In genomic region chr20:45813006-45813340, GRCh38 we compare ENCODE assay signal across 8 cellular contexts. TPM values are rescaled to one million over a fixed set of nuclear protein-coding genes. Genes with fewer than 3 reads are reported as not detected.
DNase-seq lines count a peak whose midpoint lies in the region; ATAC-seq and TF ChIP-seq lines count a peak whose summit lies in the region.

No MANE protein-coding gene starts in this region.

- H3K4me1 ChIP-seq in vagina: peaks cover 13% of the 10 kb centered on the region

- peaks cover 53% of the 10 kb centered on the region for H3K36me3 Mint-ChIP-seq in stimulated activated naive CD8-positive, alpha-beta T cell treated with anti-CD3 and anti-CD28 coated beads, Interleukin-15, Interleukin-2, amounts not matched to agents 100 ng/mL and 50 ng/mL, for 24 hours (ENCODE audit: low read depth)
- H3K36me3 Mint-ChIP-seq in mesothelial cell of epicardium: peaks cover 23% of the 10 kb centered on the region

- no peak overlapping the region for H3K27ac ChIP-seq in vagina

- no peak for TF ChIP-seq CTCF in astrocyte of the cerebellum (IDR thresholded peaks at IDR 0.05; ENCODE audit: low read depth, low read length, missing control alignments)
- TF ChIP-seq CTCF in mesothelial cell of epicardium (IDR thresholded peaks at IDR 0.05; ENCODE audit: unreplicated experiment): no peak
- no peak for TF ChIP-seq CTCF in vagina (IDR thresholded peaks at IDR 0.05)

- no peak for TF ChIP-seq POLR2A in vagina (IDR thresholded peaks at IDR 0.05)

- H3K4me3 Mint-ChIP-seq in stimulated activated naive CD8-positive, alpha-beta T cell treated with anti-CD3 and anti-CD28 coated beads, Interleukin-15, Interleukin-2, amounts not matched to agents 100 ng/mL and 50 ng/mL, for 24 hours: peak overlapping the region; percentile 93
- H3K4me3 Mint-ChIP-seq in mesothelial cell of epicardium: peak overlapping the region; percentile 78

- H3K27me3 ChIP-seq in vagina: no peaks in the 10 kb centered on the region

- peaks cover 22% of the 10 kb centered on the region for H3K4me1 Mint-ChIP-seq in stimulated activated naive CD8-positive, alpha-beta T cell treated with anti-CD3 and anti-CD28 coated beads, Interleukin-15, Interleukin-2, amounts not matched to agents 100 ng/mL and 50 ng/mL, for 24 hours (ENCODE audit: low read depth)
- peaks cover 19% of the 10 kb centered on the region for H3K4me1 Mint-ChIP-seq in mesothelial cell of epicardium

- H3K27me3 Mint-ChIP-seq in stimulated activated naive CD8-positive, alpha-beta T cell treated with anti-CD3 and anti-CD28 coated beads, Interleukin-15, Interleukin-2, amounts not matched to agents 100 ng/mL and 50 ng/mL, for 24 hours: no peaks in the 10 kb centered on the region
- no peaks in the 10 kb centered on the region for H3K27me3 Mint-ChIP-seq in mesothelial cell of epicardium (ENCODE audit: low read depth)

- H3K36me3 ChIP-seq in vagina: peaks cover 0 to 27% of the 10 kb centered on the region in 2 donors

- H3K27ac Mint-ChIP-seq in stimulated activated naive CD8-positive, alpha-beta T cell treated with anti-CD3 and anti-CD28 coated beads, Interleukin-15, Interleukin-2, amounts not matched to agents 100 ng/mL and 50 ng/mL, for 24 hours: peak overlapping the region; percentile 82
- H3K27ac Mint-ChIP-seq in mesothelial cell of epicardium: peak overlapping the region; percentile 6

- DNase-seq in stimulated activated naive CD8-positive, alpha-beta T cell treated with anti-CD3 and anti-CD28 coated beads, Interleukin-15, Interleukin-2, amounts not matched to agents 100 U/mL and 50 U/mL, for 24 hours: no peak
- DNase-seq in astrocyte of the cerebellum (ENCODE audit: low read depth): no peak
- DNase-seq in mesothelial cell of epicardium (ENCODE audit: low spot score in 2 of 2, unreplicated experiment in 2 of 2): no peak
- no peak for DNase-seq in vagina (ENCODE audit: extremely low spot score in 2 of 2)
- no peak for DNase-seq in NCI-H1105 (lab: John Stamatoyannopoulos, UW)

- in situ Hi-C loops in astrocyte of the cerebellum (cut with HindIII; ENCODE audit: low sequenced_read_pairs): no loop called here

- intact Hi-C loops in vagina (cut with DNase I): loop anchor here (10.0 kb wide), 2 partner anchors 72 to 152 kb away; partner anchors contain the start of genes SPATA25 and ZSWIM1

- no peaks in the 10 kb centered on the region for H3K9me3 ChIP-seq in vagina

- no peaks in the 10 kb centered on the region for H3K9me3 Mint-ChIP-seq in stimulated activated naive CD8-positive, alpha-beta T cell treated with anti-CD3 and anti-CD28 coated beads, Interleukin-15, Interleukin-2, amounts not matched to agents 100 ng/mL and 50 ng/mL, for 24 hours
- no peaks in the 10 kb centered on the region for H3K9me3 Mint-ChIP-seq in mesothelial cell of epicardium

- H3K4me3 ChIP-seq in astrocyte of the cerebellum (ENCODE audit: low read depth, low read length): peak overlapping the region; percentile 76
- H3K4me3 ChIP-seq in vagina: peak overlapping the region; percentile 50 to 59

- no peak for ATAC-seq in stimulated activated naive CD8-positive, alpha-beta T cell treated with anti-CD3 and anti-CD28 coated beads, Interleukin-15, Interleukin-2, amounts not matched to agents 100 U/mL and 50 U/mL, for 24 hours
- ATAC-seq in HG02885 (IDR thresholded peaks at IDR 0.05; ENCODE audit: poor library complexity, unreplicated experiment): no peak
- ATAC-seq in HG03521 (IDR thresholded peaks at IDR 0.05; ENCODE audit: unreplicated experiment): no peak

RNA-seq across cellular contexts. Expression of gene UBE2C, which starts 0.5 kb away (rescaled TPM):
- total RNA-seq in mesothelial cell of epicardium: 48.1 to 50.2 TPM (median 48.3 TPM) in 3 replicates
- total RNA-seq in vagina: 7.6 TPM

RNA-seq across cellular contexts. Expression of gene TNNC2, which starts 14.1 kb away (rescaled TPM):
- total RNA-seq in mesothelial cell of epicardium (0.54 to 0.79 TPM in 2 of 3 replicates, not detected in the other), vagina (not detected)

RNA-seq across cellular contexts. Expression of gene SNX21, which starts 20.6 kb away (rescaled TPM):
- total RNA-seq in mesothelial cell of epicardium (15.8 to 21.0 TPM (median 17.3 TPM) in 3 replicates), vagina (145 TPM)

RNA-seq across cellular contexts. Expression of gene DNTTIP1, which starts 21.2 kb away (rescaled TPM):
- total RNA-seq in mesothelial cell of epicardium (25.9 to 28.9 TPM (median 26.5 TPM) in 3 replicates), vagina (33.6 TPM)

RNA-seq across cellular contexts. Expression of gene WFDC3, which starts 21.3 kb away (rescaled TPM):
- total RNA-seq in mesothelial cell of epicardium (0.45 TPM in 1 of 3 replicates, not detected in the others), vagina (not detected)
